In genomic region chr4:82901129-82901718, GRCh38 we compare ENCODE assay signal across 8 cellular contexts. TPM values are rescaled to one million over a fixed set of nuclear protein-coding genes. Genes with fewer than 3 reads are reported as not detected.
A peak's percentile ranks its signal among the peaks of the same experiment; 100 is the strongest.
DNase-seq lines count a peak whose midpoint lies in the region; ATAC-seq and TF ChIP-seq lines count a peak whose summit lies in the region.

No MANE protein-coding gene starts in this region.

- WGBS in body of pancreas, 2 donors: 1% methylated on average over 10 of the region's 10 CpGs
- 0 to 1% methylated on average over 10 of the region's 10 CpGs for WGBS in lower leg skin, 2 donors
- under 1% methylated on average over 10 of the region's 10 CpGs for WGBS in urinary bladder

- DNase-seq in NCI-H82 treated with DMSO at 0.1 percent for 48 hours (lab: John Stamatoyannopoulos, UW; ENCODE audit: unreplicated experiment) (peak; percentile 72), NCI-H82 (lab: John Stamatoyannopoulos, UW) (no peak), body of pancreas (peak in 1 of 4 donors; percentile 23), lower leg skin (ENCODE audit: low spot score in 2 of 2) (no peak), NCI-H2171 treated with DMSO at 0.1 percent for 48 hours (lab: John Stamatoyannopoulos, UW) (no peak), cortex of kidney (lab: John Stamatoyannopoulos, UW) (no peak)

- H3K36me3 ChIP-seq in body of pancreas (replicated peaks in 1 of 2; ENCODE audit: insufficient read depth in 1 of 2, low read depth in 2 of 2) (peaks cover 0 to 1% of the 10 kb centered on the region in 2 donors), urinary bladder (ENCODE audit: insufficient read depth) (no peaks in the 10 kb centered on the region)

- H3K27ac ChIP-seq in body of pancreas (peak overlapping the region; percentile 89 to 100 (median 100)), urinary bladder (ENCODE audit: low read depth) (peak overlapping the region; percentile 99)

- no peak for ATAC-seq in body of pancreas
- no peak for ATAC-seq in HG02973 (IDR thresholded peaks at IDR 0.05; ENCODE audit: unreplicated experiment)

- no peak for TF ChIP-seq CTCF in body of pancreas (IDR thresholded peaks at IDR 0.05)
- no peak for TF ChIP-seq CTCF in lower leg skin (IDR thresholded peaks at IDR 0.05)

- peaks cover 23% of the 10 kb centered on the region for H3K4me1 ChIP-seq in body of pancreas
- no peaks in the 10 kb centered on the region for H3K4me1 ChIP-seq in urinary bladder (ENCODE audit: insufficient read depth)

- H3K4me3 ChIP-seq in body of pancreas: peak overlapping the region; percentile 13 to 18
- H3K4me3 ChIP-seq in lower leg skin (ENCODE audit: low read depth, poor library complexity, severe bottlenecking): peak overlapping the region; percentile 58
- peak overlapping the region; percentile 47 for H3K4me3 ChIP-seq in urinary bladder (ENCODE audit: low read depth, low read length)

- H3K9me3 ChIP-seq in body of pancreas: no peaks in the 10 kb centered on the region

- intact Hi-C loops in body of pancreas (cut with DNase I): no loop called here
- intact Hi-C loops in lower leg skin (cut with DNase I; ENCODE audit: low total_unique reads): no loop called here

- no peak for TF ChIP-seq POLR2A in body of pancreas (IDR thresholded peaks at IDR 0.05)
- TF ChIP-seq POLR2A in lower leg skin (IDR thresholded peaks at IDR 0.05): no peak

- no peaks in the 10 kb centered on the region for H3K27me3 ChIP-seq in body of pancreas

RNA-seq across cellular contexts. Expression of gene THAP9, which starts 0.7 kb away (rescaled TPM):
- total RNA-seq in body of pancreas (1 to 10 TPM in 1 of 2 donors, under 1 TPM in 1; 0.33 to 3.9 TPM), lower leg skin (1 to 10 TPM; 3.2 to 3.8 (median 3.5) TPM), urinary bladder (30.3 TPM)
- polyA plus RNA-seq in urinary bladder: 3.4 TPM

RNA-seq across cellular contexts. Expression of gene SEC31A, which starts 10.3 kb away (rescaled TPM):
- total RNA-seq in body of pancreas: 100 to 1,000 TPM; 215 to 245 TPM
- 100 to 1,000 TPM; 100 to 166 (median 118) TPM for total RNA-seq in lower leg skin
- 522 TPM for total RNA-seq in urinary bladder
- 109 TPM for polyA plus RNA-seq in urinary bladder
